16 cellular contexts compared by ENCODE assay signal in the genomic region with DNA sequence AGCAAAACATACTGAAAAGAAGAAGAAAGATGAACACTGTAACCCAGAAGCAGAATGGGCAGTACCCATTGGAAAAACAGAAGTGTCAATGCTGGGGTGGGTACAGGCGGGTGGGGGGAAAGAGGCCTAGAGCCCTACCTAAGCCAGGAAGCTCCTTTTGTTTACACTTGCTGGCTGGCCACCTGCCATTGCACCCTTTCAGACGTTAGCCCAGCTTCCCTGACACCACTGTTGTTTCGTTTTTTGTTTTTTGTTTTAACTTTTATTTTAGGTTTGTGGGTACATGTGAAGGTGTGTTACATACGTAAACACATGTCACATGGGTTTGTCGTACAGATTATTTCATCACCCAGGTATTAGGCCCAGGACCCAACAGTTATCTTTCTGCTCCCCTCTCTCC. TPM values are rescaled to one million over a fixed set of nuclear protein-coding genes. Genes with fewer than 3 reads are reported as not detected.
DNase-seq lines count a peak whose midpoint lies in the region; ATAC-seq, FAIRE-seq and TF ChIP-seq lines count a peak whose summit lies in the region.
"Had no signal": no experiment of that assay in that cellular context is flagged by ENCODE, and none has a peak within 500 bp of the region (broad histone marks: within the 10 kb centered on the region; RNA-seq: fewer than 3 reads in every experiment).

No MANE protein-coding gene starts in this region.

- intact Hi-C loops in left lung (cut with DNase I) = no loop called here
- intact Hi-C loops in gastrocnemius medialis (cut with DNase I; ENCODE audit: low total_unique reads) = no loop called here

- peak; percentile 75 for DNase-seq in COLO668 (lab: John Stamatoyannopoulos, UW; ENCODE audit: unreplicated experiment)
- DNase-seq in NCI-H748 treated with DMSO at 0.1 percent for 48 hours (lab: John Stamatoyannopoulos, UW) = peak; percentile 75
- no peak for DNase-seq in left lung
- DNase-seq in epidermal melanocyte (ENCODE audit: insufficient read length, low spot score) = no peak
- DNase-seq in substantia nigra (lab: John Stamatoyannopoulos, UW) = no peak
- DNase-seq in gastrocnemius medialis = no peak
- DNase-seq in H54 (ENCODE audit: insufficient read length, low spot score) = no peak
- DNase-seq: activated CD4-positive, alpha-beta T cell treated with anti-CD3 and anti-CD28 coated beads for 36 hours; activated T-cell treated with anti-CD3 and anti-CD28 coated beads, Interleukin-2, amount 50 U/mL, for 24 hours; effector memory CD4-positive, alpha-beta T cell; Karpas-422; natural killer cell; stimulated activated CD4-positive, alpha-beta T cell treated with anti-CD3 and anti-CD28 coated beads, Interleukin-15, amount 100 ng/mL, for 24 hours; T-helper 9 cell had no signal

- TF ChIP-seq POLR2A in gastrocnemius medialis (IDR thresholded peaks at IDR 0.05) (no peak), H54 (IDR thresholded peaks at IDR 0.05; ENCODE audit: low read depth, low read length) (no peak)

- H3K4me3 ChIP-seq in left lung = no peak overlapping the region
- no peak overlapping the region for H3K4me3 ChIP-seq in gastrocnemius medialis

- H3K27me3 ChIP-seq in left lung (no peaks in the 10 kb centered on the region), gastrocnemius medialis (no peaks in the 10 kb centered on the region)

- H3K9me3 ChIP-seq in left lung (no peaks in the 10 kb centered on the region), gastrocnemius medialis (no peaks in the 10 kb centered on the region)

- no peak for FAIRE-seq in H54 (lab: Jason Lieb, UNC)

- TF ChIP-seq CTCF in left lung (IDR thresholded peaks at IDR 0.05) = no peak
- TF ChIP-seq CTCF in gastrocnemius medialis (IDR thresholded peaks at IDR 0.05 in 4 of 5, conservative IDR thresholded peaks at IDR 0.05 in 1 of 5) = no peak

- no peaks in the 10 kb centered on the region for H3K4me1 ChIP-seq in left lung
- no peaks in the 10 kb centered on the region for H3K4me1 ChIP-seq in gastrocnemius medialis

- ATAC-seq in GM18520 (IDR thresholded peaks at IDR 0.05; ENCODE audit: unreplicated experiment) = peak; percentile 54
- ATAC-seq in left lung = peak; percentile 53
- no peak for ATAC-seq in gastrocnemius medialis
- ATAC-seq: activated CD4-positive, alpha-beta T cell treated with anti-CD3 and anti-CD28 coated beads for 36 hours; natural killer cell had no signal

- in situ Hi-C loops in gastrocnemius medialis (cut with MboI; ENCODE audit: low sequenced_read_pairs in 4 of 4) = no loop called here

- H3K27ac ChIP-seq in left lung = no peak overlapping the region
- no peak overlapping the region for H3K27ac ChIP-seq in substantia nigra (ENCODE audit: low read depth, low read length, poor library complexity, severe bottlenecking)
- H3K27ac ChIP-seq in gastrocnemius medialis = no peak overlapping the region
- H3K27ac ChIP-seq: HL-60 had no signal

- H3K36me3 ChIP-seq in left lung = no peaks in the 10 kb centered on the region
- H3K36me3 ChIP-seq in gastrocnemius medialis = no peaks in the 10 kb centered on the region

RNA-seq across cellular contexts. Expression of a gene that starts 55.4 kb away (rescaled TPM):
- total RNA-seq in left lung (10 to 100 TPM; 28.6 to 29.0 TPM), gastrocnemius medialis (1 to 10 TPM in 3 of 4 donors, under 1 TPM in 1; 0.72 to 3.6 (median 2.2) TPM)

Comparison
In these comparisons a context has a peak if more than half of its experiments do, and no peak if none do; other contexts are left out.
1. DNase-seq: peak in COLO668 (single experiment) and NCI-H748 treated with DMSO at 0.1 percent for 48 hours (single experiment); none in left lung (0 of 2), epidermal melanocyte (single experiment), substantia nigra (0 of 49), gastrocnemius medialis (0 of 2) and H54 (single experiment).
2. ATAC-seq: peak in GM18520 (single experiment) and left lung (single experiment); none in gastrocnemius medialis (0 of 2).
3. RNA of a gene that starts 55.4 kb away (total RNA-seq): 28.6 to 29.0 TPM in left lung; 0.72 to 3.6 TPM in gastrocnemius medialis; every median in the first group is over 4 times any median in the second.